ENCODE assay signal across 1 cellular context in the genomic region with DNA sequence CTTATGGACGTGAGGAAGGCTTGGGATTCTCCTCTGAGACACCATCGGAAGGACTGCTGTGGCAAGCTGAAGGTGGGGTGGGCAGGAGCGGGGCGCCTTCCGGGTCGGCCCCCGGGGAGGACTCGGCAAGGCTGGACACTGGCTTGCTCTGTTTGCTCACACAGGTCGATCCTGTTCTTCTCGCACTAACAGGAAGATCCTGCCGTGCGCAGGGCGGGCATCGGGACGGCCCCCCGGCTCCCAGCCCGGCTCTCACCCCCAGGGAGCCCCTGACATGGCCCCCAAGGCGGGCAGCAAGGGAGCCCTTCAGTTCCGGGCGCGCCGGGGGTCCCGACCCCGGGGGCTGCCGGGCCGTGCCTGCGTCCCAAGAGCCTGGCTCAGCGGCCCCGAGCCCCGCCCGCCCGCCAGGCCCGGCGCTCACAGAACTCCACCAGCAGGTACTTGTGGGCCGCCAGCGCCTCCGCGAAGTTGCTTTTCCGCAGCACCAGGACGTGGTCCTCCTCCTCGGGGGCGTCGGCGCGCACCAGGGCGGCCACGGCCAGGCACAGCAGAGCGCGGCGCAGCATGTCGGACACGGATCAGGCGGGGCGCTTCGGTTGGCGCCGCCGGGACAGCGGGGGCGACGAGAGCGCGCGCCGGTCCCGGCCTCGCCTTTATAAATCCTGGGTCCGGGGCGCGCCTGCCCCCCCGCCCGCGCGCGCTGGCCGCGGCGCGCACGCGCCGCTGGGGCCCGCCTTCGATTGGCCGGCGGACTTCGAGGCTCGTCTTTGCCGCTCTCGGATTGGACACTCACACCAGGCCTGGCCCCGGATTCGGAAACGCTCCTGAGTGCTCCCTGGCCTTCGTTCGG.
TF ChIP-seq lines count a peak whose summit lies in the region.

A gene (minus strand): TSS at position 630 of the 850 bp plus-strand sequence. CDS start 64 bp downstream, at position 566.

TF ChIP-seq in HepG2, 621 proteins besides CTCF, POLR2A, EP300 and RAD21 (continued from another document and continues in another):
- TF ChIP-seq, protein P1, sequence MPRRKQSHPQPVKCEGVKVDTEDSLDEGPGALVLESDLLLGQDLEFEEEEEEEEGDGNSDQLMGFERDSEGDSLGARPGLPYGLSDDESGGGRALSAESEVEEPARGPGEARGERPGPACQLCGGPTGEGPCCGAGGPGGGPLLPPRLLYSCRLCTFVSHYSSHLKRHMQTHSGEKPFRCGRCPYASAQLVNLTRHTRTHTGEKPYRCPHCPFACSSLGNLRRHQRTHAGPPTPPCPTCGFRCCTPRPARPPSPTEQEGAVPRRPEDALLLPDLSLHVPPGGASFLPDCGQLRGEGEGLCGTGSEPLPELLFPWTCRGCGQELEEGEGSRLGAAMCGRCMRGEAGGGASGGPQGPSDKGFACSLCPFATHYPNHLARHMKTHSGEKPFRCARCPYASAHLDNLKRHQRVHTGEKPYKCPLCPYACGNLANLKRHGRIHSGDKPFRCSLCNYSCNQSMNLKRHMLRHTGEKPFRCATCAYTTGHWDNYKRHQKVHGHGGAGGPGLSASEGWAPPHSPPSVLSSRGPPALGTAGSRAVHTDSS (CRISPR knock-in tag; conservative IDR thresholded peaks at IDR 0.05) = 0 out of 2 replicates have a peak, but pooled peaks have one; percentile 30
- TF ChIP-seq KDM2A (CRISPR knock-in tag; IDR thresholded peaks at IDR 0.05; ENCODE audit: borderline replicate concordance, low read depth) (peak; percentile 64; the same call in 1 of the 2 replicates), ZNF83 (CRISPR knock-in tag; IDR thresholded peaks at IDR 0.05; ENCODE audit: borderline replicate concordance) (peak; percentile 93; the same call in 1 of the 2 replicates), TMF1 (CRISPR knock-in tag; IDR thresholded peaks at IDR 0.05; ENCODE audit: low read depth) (peak; percentile 90), NR2C2 (CRISPR knock-in tag; IDR thresholded peaks at IDR 0.05; ENCODE audit: borderline replicate concordance) (peak; percentile 96; the same call in 1 of the 2 replicates), NONO (IDR thresholded peaks at IDR 0.05) (no peak), NONO (CRISPR knock-in tag; conservative IDR thresholded peaks at IDR 0.05) (peak; percentile 84; the same call in 1 of the 2 replicates), ZMYM3 (CRISPR knock-in tag; IDR thresholded peaks at IDR 0.05) (no peak), SAP130 (CRISPR knock-in tag; IDR thresholded peaks at IDR 0.05; ENCODE audit: low read depth) (peak; percentile 61), MAF1 (CRISPR knock-in tag; IDR thresholded peaks at IDR 0.05; ENCODE audit: borderline replicate concordance) (0 out of 2 replicates have a peak, but pooled peaks have one; percentile 50), ZNF430 (CRISPR knock-in tag; IDR thresholded peaks at IDR 0.05) (0 out of 2 replicates have a peak, but pooled peaks have one; percentile 22), ERF (CRISPR knock-in tag; IDR thresholded peaks at IDR 0.05) (peak; percentile 10; the same call in 1 of the 2 replicates), NFYB (CRISPR knock-in tag; IDR thresholded peaks at IDR 0.05) (0 out of 2 replicates have a peak, but pooled peaks have one; percentile 8), ZNF616 (CRISPR knock-in tag; IDR thresholded peaks at IDR 0.05; ENCODE audit: low read depth) (peak; percentile 64; the same call in 1 of the 2 replicates), HNF4G (IDR thresholded peaks at IDR 0.05; ENCODE audit: borderline replicate concordance, low read depth, low read length) (peak; percentile 7; the same call in 1 of the 2 replicates), HNF4G (CRISPR knock-in tag; IDR thresholded peaks at IDR 0.05; ENCODE audit: borderline replicate concordance, low read depth) (no peak; the same call in 1 of the 2 replicates), DNMT3B (CRISPR knock-in tag; conservative IDR thresholded peaks at IDR 0.05) (no peak), GABPB1 (CRISPR knock-in tag; IDR thresholded peaks at IDR 0.05) (no peak), HOXD1 (CRISPR knock-in tag; IDR thresholded peaks at IDR 0.05) (0 out of 2 replicates have a peak, but pooled peaks have one; percentile 27), RELA (CRISPR knock-in tag; IDR thresholded peaks at IDR 0.05) (0 out of 2 replicates have a peak, but pooled peaks have one; percentile 21), SKI (IDR thresholded peaks at IDR 0.05; ENCODE audit: partially characterized antibody) (peak; percentile 71), FOXJ3 (CRISPR knock-in tag; IDR thresholded peaks at IDR 0.05; ENCODE audit: borderline replicate concordance) (no peak), FOXO1 (CRISPR knock-in tag; IDR thresholded peaks at IDR 0.05) (peak; percentile 58), ZBTB7A (CRISPR knock-in tag; IDR thresholded peaks at IDR 0.05) (peak; percentile 22; the same call in 1 of the 2 replicates)
- TF ChIP-seq, protein P2, sequence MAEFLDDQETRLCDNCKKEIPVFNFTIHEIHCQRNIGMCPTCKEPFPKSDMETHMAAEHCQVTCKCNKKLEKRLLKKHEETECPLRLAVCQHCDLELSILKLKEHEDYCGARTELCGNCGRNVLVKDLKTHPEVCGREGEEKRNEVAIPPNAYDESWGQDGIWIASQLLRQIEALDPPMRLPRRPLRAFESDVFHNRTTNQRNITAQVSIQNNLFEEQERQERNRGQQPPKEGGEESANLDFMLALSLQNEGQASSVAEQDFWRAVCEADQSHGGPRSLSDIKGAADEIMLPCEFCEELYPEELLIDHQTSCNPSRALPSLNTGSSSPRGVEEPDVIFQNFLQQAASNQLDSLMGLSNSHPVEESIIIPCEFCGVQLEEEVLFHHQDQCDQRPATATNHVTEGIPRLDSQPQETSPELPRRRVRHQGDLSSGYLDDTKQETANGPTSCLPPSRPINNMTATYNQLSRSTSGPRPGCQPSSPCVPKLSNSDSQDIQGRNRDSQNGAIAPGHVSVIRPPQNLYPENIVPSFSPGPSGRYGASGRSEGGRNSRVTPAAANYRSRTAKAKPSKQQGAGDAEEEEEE (CRISPR knock-in tag; IDR thresholded peaks at IDR 0.05; ENCODE audit: borderline replicate concordance) = no peak
- TF ChIP-seq, protein P3, sequence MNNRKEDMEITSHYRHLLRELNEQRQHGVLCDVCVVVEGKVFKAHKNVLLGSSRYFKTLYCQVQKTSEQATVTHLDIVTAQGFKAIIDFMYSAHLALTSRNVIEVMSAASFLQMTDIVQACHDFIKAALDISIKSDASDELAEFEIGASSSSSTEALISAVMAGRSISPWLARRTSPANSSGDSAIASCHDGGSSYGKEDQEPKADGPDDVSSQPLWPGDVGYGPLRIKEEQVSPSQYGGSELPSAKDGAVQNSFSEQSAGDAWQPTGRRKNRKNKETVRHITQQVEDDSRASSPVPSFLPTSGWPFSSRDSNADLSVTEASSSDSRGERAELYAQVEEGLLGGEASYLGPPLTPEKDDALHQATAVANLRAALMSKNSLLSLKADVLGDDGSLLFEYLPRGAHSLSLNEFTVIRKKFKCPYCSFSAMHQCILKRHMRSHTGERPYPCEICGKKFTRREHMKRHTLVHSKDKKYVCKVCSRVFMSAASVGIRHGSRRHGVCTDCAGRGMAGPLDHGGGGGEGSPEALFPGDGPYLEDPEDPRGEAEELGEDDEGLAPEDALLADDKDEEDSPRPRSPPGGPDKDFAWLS (CRISPR knock-in tag; IDR thresholded peaks at IDR 0.05; ENCODE audit: borderline replicate concordance) = no peak
- TF ChIP-seq, protein P4, sequence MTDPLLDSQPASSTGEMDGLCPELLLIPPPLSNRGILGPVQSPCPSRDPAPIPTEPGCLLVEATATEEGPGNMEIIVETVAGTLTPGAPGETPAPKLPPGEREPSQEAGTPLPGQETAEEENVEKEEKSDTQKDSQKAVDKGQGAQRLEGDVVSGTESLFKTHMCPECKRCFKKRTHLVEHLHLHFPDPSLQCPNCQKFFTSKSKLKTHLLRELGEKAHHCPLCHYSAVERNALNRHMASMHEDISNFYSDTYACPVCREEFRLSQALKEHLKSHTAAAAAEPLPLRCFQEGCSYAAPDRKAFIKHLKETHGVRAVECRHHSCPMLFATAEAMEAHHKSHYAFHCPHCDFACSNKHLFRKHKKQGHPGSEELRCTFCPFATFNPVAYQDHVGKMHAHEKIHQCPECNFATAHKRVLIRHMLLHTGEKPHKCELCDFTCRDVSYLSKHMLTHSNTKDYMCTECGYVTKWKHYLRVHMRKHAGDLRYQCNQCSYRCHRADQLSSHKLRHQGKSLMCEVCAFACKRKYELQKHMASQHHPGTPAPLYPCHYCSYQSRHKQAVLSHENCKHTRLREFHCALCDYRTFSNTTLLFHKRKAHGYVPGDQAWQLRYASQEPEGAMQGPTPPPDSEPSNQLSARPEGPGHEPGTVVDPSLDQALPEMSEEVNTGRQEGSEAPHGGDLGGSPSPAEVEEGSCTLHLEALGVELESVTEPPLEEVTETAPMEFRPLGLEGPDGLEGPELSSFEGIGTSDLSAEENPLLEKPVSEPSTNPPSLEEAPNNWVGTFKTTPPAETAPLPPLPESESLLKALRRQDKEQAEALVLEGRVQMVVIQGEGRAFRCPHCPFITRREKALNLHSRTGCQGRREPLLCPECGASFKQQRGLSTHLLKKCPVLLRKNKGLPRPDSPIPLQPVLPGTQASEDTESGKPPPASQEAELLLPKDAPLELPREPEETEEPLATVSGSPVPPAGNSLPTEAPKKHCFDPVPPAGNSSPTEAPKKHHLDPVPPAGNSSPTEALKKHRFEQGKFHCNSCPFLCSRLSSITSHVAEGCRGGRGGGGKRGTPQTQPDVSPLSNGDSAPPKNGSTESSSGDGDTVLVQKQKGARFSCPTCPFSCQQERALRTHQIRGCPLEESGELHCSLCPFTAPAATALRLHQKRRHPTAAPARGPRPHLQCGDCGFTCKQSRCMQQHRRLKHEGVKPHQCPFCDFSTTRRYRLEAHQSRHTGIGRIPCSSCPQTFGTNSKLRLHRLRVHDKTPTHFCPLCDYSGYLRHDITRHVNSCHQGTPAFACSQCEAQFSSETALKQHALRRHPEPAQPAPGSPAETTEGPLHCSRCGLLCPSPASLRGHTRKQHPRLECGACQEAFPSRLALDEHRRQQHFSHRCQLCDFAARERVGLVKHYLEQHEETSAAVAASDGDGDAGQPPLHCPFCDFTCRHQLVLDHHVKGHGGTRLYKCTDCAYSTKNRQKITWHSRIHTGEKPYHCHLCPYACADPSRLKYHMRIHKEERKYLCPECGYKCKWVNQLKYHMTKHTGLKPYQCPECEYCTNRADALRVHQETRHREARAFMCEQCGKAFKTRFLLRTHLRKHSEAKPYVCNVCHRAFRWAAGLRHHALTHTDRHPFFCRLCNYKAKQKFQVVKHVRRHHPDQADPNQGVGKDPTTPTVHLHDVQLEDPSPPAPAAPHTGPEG (CRISPR knock-in tag; IDR thresholded peaks at IDR 0.05) = 0 out of 2 replicates have a peak, but pooled peaks have one; percentile 30
- TF ChIP-seq, protein P5, sequence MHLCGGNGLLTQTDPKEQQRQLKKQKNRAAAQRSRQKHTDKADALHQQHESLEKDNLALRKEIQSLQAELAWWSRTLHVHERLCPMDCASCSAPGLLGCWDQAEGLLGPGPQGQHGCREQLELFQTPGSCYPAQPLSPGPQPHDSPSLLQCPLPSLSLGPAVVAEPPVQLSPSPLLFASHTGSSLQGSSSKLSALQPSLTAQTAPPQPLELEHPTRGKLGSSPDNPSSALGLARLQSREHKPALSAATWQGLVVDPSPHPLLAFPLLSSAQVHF (CRISPR knock-in tag; IDR thresholded peaks at IDR 0.05) = peak; percentile 28; the same call in 1 of the 2 replicates
- TF ChIP-seq, protein P6, sequence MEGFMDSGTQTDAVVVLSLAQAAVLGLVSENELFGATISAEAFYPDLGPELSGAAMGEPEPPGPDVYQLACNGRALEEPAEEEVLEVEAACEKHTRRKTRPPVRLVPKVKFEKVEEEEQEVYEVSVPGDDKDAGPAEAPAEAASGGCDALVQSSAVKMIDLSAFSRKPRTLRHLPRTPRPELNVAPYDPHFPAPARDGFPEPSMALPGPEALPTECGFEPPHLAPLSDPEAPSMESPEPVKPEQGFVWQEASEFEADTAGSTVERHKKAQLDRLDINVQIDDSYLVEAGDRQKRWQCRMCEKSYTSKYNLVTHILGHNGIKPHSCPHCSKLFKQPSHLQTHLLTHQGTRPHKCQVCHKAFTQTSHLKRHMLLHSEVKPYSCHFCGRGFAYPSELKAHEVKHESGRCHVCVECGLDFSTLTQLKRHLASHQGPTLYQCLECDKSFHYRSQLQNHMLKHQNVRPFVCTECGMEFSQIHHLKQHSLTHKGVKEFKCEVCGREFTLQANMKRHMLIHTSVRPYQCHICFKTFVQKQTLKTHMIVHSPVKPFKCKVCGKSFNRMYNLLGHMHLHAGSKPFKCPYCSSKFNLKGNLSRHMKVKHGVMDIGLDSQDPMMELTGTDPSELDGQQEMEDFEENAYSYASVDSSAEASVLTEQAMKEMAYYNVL (CRISPR knock-in tag; IDR thresholded peaks at IDR 0.05; ENCODE audit: borderline replicate concordance) = no peak
- TF ChIP-seq, protein P7, sequence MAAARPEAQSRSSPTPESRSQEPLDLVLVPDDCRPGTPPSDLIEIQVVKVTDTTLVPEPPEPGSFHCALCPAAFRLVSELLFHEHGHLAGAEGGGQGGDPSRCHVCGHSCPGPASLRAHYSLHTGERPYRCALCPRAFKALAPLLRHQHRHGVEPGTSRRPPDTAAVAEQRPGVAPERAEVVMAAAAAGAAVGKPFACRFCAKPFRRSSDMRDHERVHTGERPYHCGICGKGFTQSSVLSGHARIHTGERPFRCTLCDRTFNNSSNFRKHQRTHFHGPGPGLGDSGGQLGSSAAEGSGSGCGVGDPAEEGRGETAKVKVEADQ (CRISPR knock-in tag; IDR thresholded peaks at IDR 0.05; ENCODE audit: borderline replicate concordance) = peak; percentile 81; the same call in 1 of the 2 replicates
- TF ChIP-seq, protein P8, sequence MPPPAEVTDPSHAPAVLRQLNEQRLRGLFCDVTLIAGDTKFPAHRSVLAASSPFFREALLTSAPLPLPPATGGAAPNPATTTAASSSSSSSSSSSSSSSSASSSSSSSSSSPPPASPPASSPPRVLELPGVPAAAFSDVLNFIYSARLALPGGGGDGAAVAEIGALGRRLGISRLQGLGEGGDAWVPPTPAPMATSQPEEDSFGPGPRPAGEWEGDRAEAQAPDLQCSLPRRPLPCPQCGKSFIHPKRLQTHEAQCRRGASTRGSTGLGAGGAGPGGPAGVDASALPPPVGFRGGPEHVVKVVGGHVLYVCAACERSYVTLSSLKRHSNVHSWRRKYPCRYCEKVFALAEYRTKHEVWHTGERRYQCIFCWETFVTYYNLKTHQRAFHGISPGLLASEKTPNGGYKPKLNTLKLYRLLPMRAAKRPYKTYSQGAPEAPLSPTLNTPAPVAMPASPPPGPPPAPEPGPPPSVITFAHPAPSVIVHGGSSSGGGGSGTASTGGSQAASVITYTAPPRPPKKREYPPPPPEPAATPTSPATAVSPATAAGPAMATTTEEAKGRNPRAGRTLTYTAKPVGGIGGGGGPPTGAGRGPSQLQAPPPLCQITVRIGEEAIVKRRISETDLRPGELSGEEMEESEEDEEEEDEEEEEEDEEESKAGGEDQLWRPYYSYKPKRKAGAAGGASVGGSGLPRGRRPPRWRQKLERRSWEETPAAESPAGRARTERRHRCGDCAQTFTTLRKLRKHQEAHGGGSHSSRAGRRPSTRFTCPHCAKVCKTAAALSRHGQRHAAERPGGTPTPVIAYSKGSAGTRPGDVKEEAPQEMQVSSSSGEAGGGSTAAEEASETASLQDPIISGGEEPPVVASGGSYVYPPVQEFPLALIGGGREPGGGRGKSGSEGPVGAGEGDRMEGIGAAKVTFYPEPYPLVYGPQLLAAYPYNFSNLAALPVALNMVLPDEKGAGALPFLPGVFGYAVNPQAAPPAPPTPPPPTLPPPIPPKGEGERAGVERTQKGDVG (CRISPR knock-in tag; IDR thresholded peaks at IDR 0.05; ENCODE audit: borderline replicate concordance) = peak; percentile 9; the same call in 1 of the 2 replicates
